In the genomic region with DNA sequence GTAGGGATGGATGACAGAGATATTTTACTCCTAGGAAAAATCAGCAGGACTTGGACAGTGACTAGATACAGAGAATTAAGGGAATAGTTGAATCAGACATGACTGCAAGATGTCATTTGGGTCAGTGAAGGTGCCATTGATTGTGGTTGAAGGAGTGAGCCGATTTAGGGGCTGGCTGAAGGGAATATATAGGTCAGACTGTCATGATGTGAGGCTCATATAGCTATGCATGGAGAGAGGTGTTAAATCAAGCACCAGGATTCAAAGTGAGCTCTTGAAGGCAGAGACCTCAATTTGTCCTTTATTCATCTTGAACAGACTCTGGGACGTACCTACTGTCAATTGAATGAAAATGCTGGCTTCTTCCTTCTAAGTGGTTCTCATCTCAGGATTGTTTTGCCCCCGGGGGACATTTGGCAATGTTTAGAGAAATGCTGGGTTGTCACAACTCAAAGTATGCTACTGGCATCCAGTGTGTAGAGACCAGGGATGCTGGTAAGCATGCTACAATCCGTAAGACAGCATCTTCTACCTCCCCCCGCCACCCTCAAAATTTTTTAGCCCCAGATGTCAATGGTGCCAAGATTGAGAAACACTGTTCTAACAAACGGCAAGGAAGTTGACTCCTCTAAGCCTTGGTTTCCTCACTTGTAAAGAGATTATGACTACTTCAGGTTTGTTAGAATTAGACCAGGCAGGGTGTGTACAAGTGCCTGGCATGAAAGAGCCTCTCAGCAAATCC, we compare ENCODE assay signal across 22 cellular contexts. TPM values are rescaled to one million over a fixed set of nuclear protein-coding genes. Genes with fewer than 3 reads are reported as not detected.
A peak's percentile ranks its signal among the peaks of the same experiment; 100 is the strongest.
DNase-seq lines count a peak whose midpoint lies in the region; ATAC-seq and TF ChIP-seq lines count a peak whose summit lies in the region.
"Had no signal": no experiment of that assay in that cellular context is flagged by ENCODE, and none has a peak within 500 bp of the region (broad histone marks: within the 10 kb centered on the region; RNA-seq: fewer than 3 reads in every experiment).

No MANE protein-coding gene starts in this region.

- H3K27me3 ChIP-seq in BE2C (no peaks in the 10 kb centered on the region), Panc1 (ENCODE audit: control insufficient read depth, insufficient read depth, low read length) (no peaks in the 10 kb centered on the region), colonic mucosa (no peaks in the 10 kb centered on the region)
- H3K27me3 ChIP-seq: heart right ventricle, SJSA1, uterus had no signal

- intact Hi-C loops in Panc1 (cut with micrococcal nuclease; ENCODE audit: unreplicated experiment) (no loop called here), colonic mucosa (cut with DNase I) (no loop called here)

- H3K4me3 ChIP-seq in BE2C (ENCODE audit: low read depth, low read length) (no peak overlapping the region), Panc1 (ENCODE audit: low read depth in 2 of 2, low read length in 2 of 2) (no peak overlapping the region), colonic mucosa (no peak overlapping the region)
- H3K4me3 ChIP-seq: heart right ventricle, SJSA1, uterus had no signal

- ATAC-seq in GM18502 (IDR thresholded peaks at IDR 0.05; ENCODE audit: poor library complexity, unreplicated experiment) (peak; percentile 7), Panc1 (peak; percentile 67), GM21825 (IDR thresholded peaks at IDR 0.05; ENCODE audit: unreplicated experiment) (no peak)
- ATAC-seq: HepG2; naive thymus-derived CD4-positive, alpha-beta T cell had no signal

- in situ Hi-C loops in Panc1 (cut with HindIII; ENCODE audit: low pct_unique_long_range_greater_than_20kb, low sequenced_read_pairs), result no loop called here

- CTCF ChIA-PET in Panc1 (lab: Charles Lee), result no interaction called here

- H3K4me1 ChIP-seq in BE2C (peaks cover 48% of the 10 kb centered on the region), Panc1 (ENCODE audit: control insufficient read depth, insufficient read depth, low read length) (peaks cover 30% of the 10 kb centered on the region), colonic mucosa (no peaks in the 10 kb centered on the region)
- H3K4me1 ChIP-seq: uterus had no signal

- H3K36me3 ChIP-seq in BE2C, result no peaks in the 10 kb centered on the region
- no peaks in the 10 kb centered on the region for H3K36me3 ChIP-seq in Panc1 (ENCODE audit: control insufficient read depth, insufficient read depth, low read length)
- H3K36me3 ChIP-seq in colonic mucosa, result no peaks in the 10 kb centered on the region
- H3K36me3 ChIP-seq: heart right ventricle, uterus had no signal

- BruUV-seq in Panc1 (replicated peaks; lab: Mats Ljungman, UMichigan), result no TSS peak

- no peak overlapping the region for H3K27ac ChIP-seq in Panc1 (ENCODE audit: low read length)
- no peak overlapping the region for H3K27ac ChIP-seq in colonic mucosa
- H3K27ac ChIP-seq: SJSA1, uterus had no signal

- H3K9me3 ChIP-seq in BE2C (no peaks in the 10 kb centered on the region), Panc1 (ENCODE audit: control insufficient read depth, insufficient read depth, low read depth, low read length) (no peaks in the 10 kb centered on the region), colonic mucosa (no peaks in the 10 kb centered on the region)
- H3K9me3 ChIP-seq: Caco-2, heart right ventricle, SJSA1, uterus had no signal

- H3K9ac ChIP-seq in colonic mucosa (ENCODE audit: low read depth in 2 of 2, low read length in 2 of 2), result no peak overlapping the region

- DNase-seq in BE2C, result peak; percentile 20
- no peak for DNase-seq in Panc1 (ENCODE audit: low read depth, low spot score)
- peak; percentile 3 for DNase-seq in kidney tubule cell (ENCODE audit: low spot score)
- no peak for DNase-seq in dermis blood vessel endothelial cell
- DNase-seq in colonic mucosa, result no peak
- DNase-seq in NCI-H2196 (lab: John Stamatoyannopoulos, UW; ENCODE audit: unreplicated experiment), result no peak
- DNase-seq: activated CD4-positive, alpha-beta T cell treated with anti-CD3 and anti-CD28 coated beads for 1 hour; activated naive CD4-positive, alpha-beta T cell treated with Interleukin-2 at 50 U/mL for 16 hours; Caco-2; endodermal cell; heart right ventricle; immature natural killer cell; naive thymus-derived CD4-positive, alpha-beta T cell; NCI-H1092; NCI-H2107; posterior cingulate gyrus; stimulated activated CD4-positive, alpha-beta T cell treated with anti-CD3 and anti-CD28 coated beads, Interleukin-2, amount 100 ng/mL, for 48 hours; uterus had no signal

- POLR2A ChIA-PET in Panc1 (lab: Charles Lee), result interaction anchor here (0.6 kb wide), 1 partner anchor 598 kb away, joined by 4 read pairs; no protein-coding TSS in a partner anchor

- TF ChIP-seq CTCF in BE2C (IDR thresholded peaks at IDR 0.05; ENCODE audit: low read depth, low read length) (no peak), Panc1 (IDR thresholded peaks at IDR 0.05) (no peak), colonic mucosa (IDR thresholded peaks at IDR 0.05) (no peak)

RNA-seq across cellular contexts. Expression of a gene that starts 7.8 kb away (rescaled TPM):
- polyA plus RNA-seq in BE2C (2012; ENCODE audit: insufficient read depth, insufficient read length, low read depth), result 84.8 TPM
- total RNA-seq in Panc1 (2021; ENCODE audit: unreplicated experiment) (101 TPM), dermis blood vessel endothelial cell (88.0 and 136 TPM in 2 replicates), colonic mucosa (10 to 100 TPM; 66.9 to 67.7 TPM)
- polyA plus RNA-seq in Panc1 (2012; ENCODE audit: insufficient read length), result 51.7 TPM

Comparison
In these comparisons a context has a peak if more than half of its experiments do, and no peak if none do; other contexts are left out.
1. DNase-seq: peak in BE2C (single experiment) and kidney tubule cell (single experiment); none in Panc1 (single experiment), dermis blood vessel endothelial cell (single experiment), colonic mucosa (single experiment) and NCI-H2196 (single experiment).